Comparison of ENCODE assay signal across 8 cellular contexts in genomic region chr10:42380926-42381547, GRCh38.
"Had no signal": no experiment of that assay in that cellular context is flagged by ENCODE, and none has a peak within 500 bp of the region (broad histone marks: within the 10 kb centered on the region; RNA-seq: fewer than 3 reads in every experiment).

No MANE protein-coding gene starts in this region.

- FAIRE-seq: G401.6, GM12878, GM12891, GM12892, GM18507, GM19239 had no signal

- H3K4me3 ChIP-seq: GM12878 had no signal

- DNase-seq: GDM1, GF-D8 had no signal

- ATAC-seq: GM12878 had no signal
